1 cellular context compared by ENCODE assay signal in genomic region chr17:74437702-74438101, GRCh38.
TF ChIP-seq lines count a peak whose summit lies in the region.

No MANE protein-coding gene starts in this region.

TF ChIP-seq in K562, 482 proteins besides CTCF, POLR2A, EP300 and RAD21 (continued from another document):
- TF ChIP-seq E2F8 (IDR thresholded peaks at IDR 0.05; ENCODE audit: low read depth, partially characterized antibody) (no peak), ZNF224 (CRISPR knock-in tag; IDR thresholded peaks at IDR 0.05) (no peak), ZNF184 (CRISPR knock-in tag; IDR thresholded peaks at IDR 0.05) (no peak)
TF ChIP-seq in K562: peak in this region for 11.
